ENCODE assay signal across 19 cellular contexts in the genomic region with DNA sequence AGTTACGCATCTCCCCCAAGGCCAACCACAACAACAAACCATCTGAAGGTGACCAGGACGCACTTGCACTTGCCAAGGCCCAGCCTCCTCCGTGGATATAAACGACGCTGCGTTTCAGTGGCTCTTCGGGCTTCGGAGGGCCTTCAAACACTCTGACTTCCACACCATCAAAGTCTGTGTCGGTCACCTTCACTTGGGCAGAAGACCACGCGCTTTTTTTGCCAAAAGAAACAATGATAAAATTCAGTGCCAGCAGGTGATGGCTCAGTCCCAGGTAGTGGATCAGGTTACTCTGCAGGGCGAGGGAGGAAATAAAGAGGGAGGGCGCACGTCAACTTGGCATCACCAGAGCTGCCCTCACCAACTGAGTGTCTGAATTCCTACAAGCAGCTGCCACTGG.
DNase-seq lines count a peak whose midpoint lies in the region; ATAC-seq and TF ChIP-seq lines count a peak whose summit lies in the region.
"Had no signal": no experiment of that assay in that cellular context is flagged by ENCODE, and none has a peak within 500 bp of the region (broad histone marks: within the 10 kb centered on the region; RNA-seq: fewer than 3 reads in every experiment).

No MANE protein-coding gene starts in this region.

- 60 to 77% (median 75%) methylated on average over 14 of the region's 14 CpGs for WGBS in heart left ventricle, 4 donors

- H3K27me3 Mint-ChIP-seq in activated T-cell treated with anti-CD3 and anti-CD28 coated beads, Interleukin-2, amount 50 U/mL, for 72 hours (ENCODE audit: low read depth): no peaks in the 10 kb centered on the region
- H3K27me3 Mint-ChIP-seq: activated CD4-positive, alpha-beta T cell treated with anti-CD3 and anti-CD28 coated beads, Interleukin-2, amount 10 ng/mL, durations not matched to agents 24 days and 14 days had no signal

- intact Hi-C loops in heart left ventricle (cut with DNase I): no loop called here

- TF ChIP-seq CTCF in 22Rv1 (IDR thresholded peaks at IDR 0.05) (no peak), heart left ventricle (IDR thresholded peaks at IDR 0.05) (no peak), GM13977 (IDR thresholded peaks at IDR 0.05; ENCODE audit: extremely low read depth, insufficient read depth, missing control alignments) (no peak), WERI-Rb-1 (IDR thresholded peaks at IDR 0.05; ENCODE audit: low read depth, low read length) (no peak)

- H3K36me3 ChIP-seq in heart left ventricle (peaks cover 0 to 27% (median 17%) of the 10 kb centered on the region in 9 donors), WERI-Rb-1 (no peaks in the 10 kb centered on the region)
- H3K36me3 ChIP-seq: ovary had no signal

- peak; percentile 59 to 78 (median 72) for ATAC-seq in heart left ventricle
- ATAC-seq in activated T-cell treated with anti-CD3 and anti-CD28 coated beads, Interleukin-2, amount 50 U/mL, for 72 hours (replicated peaks in 1 of 2): no peak

- H3K36me3 Mint-ChIP-seq in activated T-cell treated with anti-CD3 and anti-CD28 coated beads, Interleukin-2, amount 50 U/mL, for 72 hours (ENCODE audit: insufficient read depth in 2 of 2): no peaks in the 10 kb centered on the region

- H3K27ac ChIP-seq in 22Rv1 (peak overlapping the region; percentile 66), heart left ventricle (peak overlapping the region in 7 of 12 donors; percentile 3 to 53 (median 21)), WERI-Rb-1 (no peak overlapping the region)
- H3K27ac ChIP-seq: dorsolateral prefrontal cortex, ovary, Peyer's patch, tibial nerve had no signal

- peak; percentile 37 for DNase-seq in NCI-H510A (lab: John Stamatoyannopoulos, UW)
- peak in 2 of 5 donors; percentile 33 to 41 for DNase-seq in heart left ventricle
- no peak for DNase-seq in activated T-cell treated with anti-CD3 and anti-CD28 coated beads, Interleukin-2, amount 50 U/mL, for 72 hours
- no peak for DNase-seq in GM13977 (ENCODE audit: low spot score)
- no peak for DNase-seq in NCI-H524 (lab: John Stamatoyannopoulos, UW)
- no peak for DNase-seq in WERI-Rb-1
- DNase-seq: activated CD4-positive, alpha-beta T cell treated with anti-CD3 and anti-CD28 coated beads, Interleukin-2, amount 10 ng/mL, durations not matched to agents 24 days and 14 days; aorta; dorsolateral prefrontal cortex; KBM-7; NCI-H187 treated with DMSO at 0.1 percent for 48 hours; ovary; Peyer's patch; stimulated activated CD4-positive, alpha-beta T cell treated with anti-CD3 and anti-CD28 coated beads, Interleukin-15, amount 100 ng/mL, for 24 hours; T-helper 2 cell had no signal

- H3K27me3 ChIP-seq in heart left ventricle (no peaks in the 10 kb centered on the region), WERI-Rb-1 (ENCODE audit: insufficient read depth, low read depth, severe bottlenecking) (no peaks in the 10 kb centered on the region)
- H3K27me3 ChIP-seq: dorsolateral prefrontal cortex, ovary, Peyer's patch, tibial nerve had no signal

- no peaks in the 10 kb centered on the region for H3K4me1 Mint-ChIP-seq in activated T-cell treated with anti-CD3 and anti-CD28 coated beads, Interleukin-2, amount 50 U/mL, for 72 hours (ENCODE audit: low read depth)
- H3K4me1 Mint-ChIP-seq: activated CD4-positive, alpha-beta T cell treated with anti-CD3 and anti-CD28 coated beads, Interleukin-2, amount 10 ng/mL, durations not matched to agents 24 days and 14 days had no signal

- no peak overlapping the region for H3K27ac Mint-ChIP-seq in activated T-cell treated with anti-CD3 and anti-CD28 coated beads, Interleukin-2, amount 50 U/mL, for 72 hours
- H3K27ac Mint-ChIP-seq: activated CD4-positive, alpha-beta T cell treated with anti-CD3 and anti-CD28 coated beads, Interleukin-2, amount 10 ng/mL, durations not matched to agents 24 days and 14 days; activated T-helper 2 cell treated with anti-CD3 and anti-CD28 coated beads, Interferon-gamma antibody, Interleukin-2, Interleukin-4, amounts not matched to agents 10 μg/mL and 5 μg/mL and 100 μg/mL, durations not matched to agents 14 hours and 24 hours and 36 hours had no signal

- no peak for TF ChIP-seq POLR2A in heart left ventricle (IDR thresholded peaks at IDR 0.05)

- in situ Hi-C loops in GM13977 (cut with MboI; ENCODE audit: low pct_unique_long_range_greater_than_20kb, low sequenced_read_pairs, unreplicated experiment): no loop called here

- H3K9me3 ChIP-seq in heart left ventricle: no peaks in the 10 kb centered on the region
- H3K9me3 ChIP-seq in WERI-Rb-1 (ENCODE audit: severe bottlenecking): no peaks in the 10 kb centered on the region
- H3K9me3 ChIP-seq: ovary, Peyer's patch, tibial nerve had no signal

- H3K9me3 Mint-ChIP-seq in activated T-cell treated with anti-CD3 and anti-CD28 coated beads, Interleukin-2, amount 50 U/mL, for 72 hours: no peaks in the 10 kb centered on the region
- H3K9me3 Mint-ChIP-seq: activated CD4-positive, alpha-beta T cell treated with anti-CD3 and anti-CD28 coated beads, Interleukin-2, amount 10 ng/mL, durations not matched to agents 24 days and 14 days; activated T-helper 2 cell treated with anti-CD3 and anti-CD28 coated beads, Interferon-gamma antibody, Interleukin-2, Interleukin-4, amounts not matched to agents 10 μg/mL and 5 μg/mL and 100 μg/mL, durations not matched to agents 14 hours and 24 hours and 36 hours had no signal

- no peak overlapping the region for H3K4me3 Mint-ChIP-seq in activated T-cell treated with anti-CD3 and anti-CD28 coated beads, Interleukin-2, amount 50 U/mL, for 72 hours
- H3K4me3 Mint-ChIP-seq: activated CD4-positive, alpha-beta T cell treated with anti-CD3 and anti-CD28 coated beads, Interleukin-2, amount 10 ng/mL, durations not matched to agents 24 days and 14 days had no signal

- TF ChIP-seq RAD21 in Ishikawa (IDR thresholded peaks at IDR 0.05; ENCODE audit: low read depth): peak; percentile 32; the same call in 1 of the 2 replicates

- H3K4me3 ChIP-seq in heart left ventricle (no peak overlapping the region), WERI-Rb-1 (ENCODE audit: low read depth, low read length) (no peak overlapping the region)
- H3K4me3 ChIP-seq: dorsolateral prefrontal cortex, ovary, Peyer's patch, tibial nerve had no signal

- peaks cover 0 to 40% (median 19%) of the 10 kb centered on the region in 12 donors for H3K4me1 ChIP-seq in heart left ventricle
- H3K4me1 ChIP-seq: Peyer's patch had no signal

- TF ChIP-seq EP300 in Ishikawa (IDR thresholded peaks at IDR 0.05; ENCODE audit: borderline replicate concordance): peak; percentile 97

TF ChIP-seq in Ishikawa, 13 proteins besides CTCF, POLR2A, EP300 and RAD21:
- TF ChIP-seq TAF1 (IDR thresholded peaks at IDR 0.05; ENCODE audit: low read depth) (no peak), TCF12 (IDR thresholded peaks at IDR 0.05; ENCODE audit: low read depth) (peak; percentile 95), FOXM1 (IDR thresholded peaks at IDR 0.05; ENCODE audit: borderline replicate concordance, low read depth) (peak; percentile 83), CREB1 (IDR thresholded peaks at IDR 0.05; ENCODE audit: low read depth) (no peak), ZBTB7A (IDR thresholded peaks at IDR 0.05; ENCODE audit: low read depth) (no peak), YY1 (IDR thresholded peaks at IDR 0.05; ENCODE audit: low read depth) (no peak), NFIC (IDR thresholded peaks at IDR 0.05) (peak; percentile 99), EGR1 (IDR thresholded peaks at IDR 0.05) (no peak), CEBPB (IDR thresholded peaks at IDR 0.05) (no peak), MAX (IDR thresholded peaks at IDR 0.05) (peak; percentile 96), TEAD4 (IDR thresholded peaks at IDR 0.05) (peak; percentile 93)
- TF ChIP-seq, protein P1, sequence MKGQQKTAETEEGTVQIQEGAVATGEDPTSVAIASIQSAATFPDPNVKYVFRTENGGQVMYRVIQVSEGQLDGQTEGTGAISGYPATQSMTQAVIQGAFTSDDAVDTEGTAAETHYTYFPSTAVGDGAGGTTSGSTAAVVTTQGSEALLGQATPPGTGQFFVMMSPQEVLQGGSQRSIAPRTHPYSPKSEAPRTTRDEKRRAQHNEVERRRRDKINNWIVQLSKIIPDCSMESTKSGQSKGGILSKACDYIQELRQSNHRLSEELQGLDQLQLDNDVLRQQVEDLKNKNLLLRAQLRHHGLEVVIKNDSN (IDR thresholded peaks at IDR 0.05): no peak
- TF ChIP-seq, protein P2, sequence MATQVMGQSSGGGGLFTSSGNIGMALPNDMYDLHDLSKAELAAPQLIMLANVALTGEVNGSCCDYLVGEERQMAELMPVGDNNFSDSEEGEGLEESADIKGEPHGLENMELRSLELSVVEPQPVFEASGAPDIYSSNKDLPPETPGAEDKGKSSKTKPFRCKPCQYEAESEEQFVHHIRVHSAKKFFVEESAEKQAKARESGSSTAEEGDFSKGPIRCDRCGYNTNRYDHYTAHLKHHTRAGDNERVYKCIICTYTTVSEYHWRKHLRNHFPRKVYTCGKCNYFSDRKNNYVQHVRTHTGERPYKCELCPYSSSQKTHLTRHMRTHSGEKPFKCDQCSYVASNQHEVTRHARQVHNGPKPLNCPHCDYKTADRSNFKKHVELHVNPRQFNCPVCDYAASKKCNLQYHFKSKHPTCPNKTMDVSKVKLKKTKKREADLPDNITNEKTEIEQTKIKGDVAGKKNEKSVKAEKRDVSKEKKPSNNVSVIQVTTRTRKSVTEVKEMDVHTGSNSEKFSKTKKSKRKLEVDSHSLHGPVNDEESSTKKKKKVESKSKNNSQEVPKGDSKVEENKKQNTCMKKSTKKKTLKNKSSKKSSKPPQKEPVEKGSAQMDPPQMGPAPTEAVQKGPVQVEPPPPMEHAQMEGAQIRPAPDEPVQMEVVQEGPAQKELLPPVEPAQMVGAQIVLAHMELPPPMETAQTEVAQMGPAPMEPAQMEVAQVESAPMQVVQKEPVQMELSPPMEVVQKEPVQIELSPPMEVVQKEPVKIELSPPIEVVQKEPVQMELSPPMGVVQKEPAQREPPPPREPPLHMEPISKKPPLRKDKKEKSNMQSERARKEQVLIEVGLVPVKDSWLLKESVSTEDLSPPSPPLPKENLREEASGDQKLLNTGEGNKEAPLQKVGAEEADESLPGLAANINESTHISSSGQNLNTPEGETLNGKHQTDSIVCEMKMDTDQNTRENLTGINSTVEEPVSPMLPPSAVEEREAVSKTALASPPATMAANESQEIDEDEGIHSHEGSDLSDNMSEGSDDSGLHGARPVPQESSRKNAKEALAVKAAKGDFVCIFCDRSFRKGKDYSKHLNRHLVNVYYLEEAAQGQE (IDR thresholded peaks at IDR 0.05; ENCODE audit: low read depth): no peak

Comparison
In these comparisons a context has a peak if more than half of its experiments do, and no peak if none do; other contexts are left out.
1. ATAC-seq: peak in heart left ventricle (4 of 4); none in activated T-cell treated with anti-CD3 and anti-CD28 coated beads, Interleukin-2, amount 50 U/mL, for 72 hours (0 of 2).